Comparison of ENCODE assay signal across 9 cellular contexts in the genomic region with DNA sequence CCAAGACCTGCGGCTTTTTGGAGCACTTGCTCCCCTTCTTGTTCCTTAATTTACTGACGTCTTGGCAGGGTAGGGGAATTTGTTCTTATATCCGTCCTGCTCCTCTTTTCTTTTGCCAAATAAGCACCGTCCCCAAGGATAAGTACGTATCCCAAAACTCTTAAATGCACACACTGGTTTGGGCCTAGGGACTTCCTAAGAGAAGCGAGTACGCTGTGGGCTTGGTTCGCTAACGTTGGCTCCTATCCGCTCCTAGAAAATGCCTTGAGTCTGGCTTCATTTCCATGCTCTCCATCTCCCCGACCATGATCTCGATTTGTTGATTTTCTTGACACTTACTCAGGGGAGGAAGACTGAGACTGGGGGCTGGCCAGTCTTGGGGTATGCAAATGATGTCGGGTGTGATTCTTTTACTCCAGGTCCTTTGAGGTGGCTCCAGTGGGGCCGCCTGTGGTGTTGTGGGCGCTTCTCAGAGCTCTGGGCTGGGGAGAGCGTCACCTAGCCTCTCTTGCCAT. TPM values are rescaled to one million over a fixed set of nuclear protein-coding genes. Genes with fewer than 3 reads are reported as not detected.
DNase-seq lines count a peak whose midpoint lies in the region; ATAC-seq and TF ChIP-seq lines count a peak whose summit lies in the region.
"Had no signal": no experiment of that assay in that cellular context is flagged by ENCODE, and none has a peak within 500 bp of the region (broad histone marks: within the 10 kb centered on the region; RNA-seq: fewer than 3 reads in every experiment).

No MANE protein-coding gene starts in this region.

- 18 to 28% methylated on average over 16 of the region's 16 CpGs for WGBS in heart right ventricle, 2 donors

- peaks cover 18% of the 10 kb centered on the region for H3K4me1 Mint-ChIP-seq in dendritic cell treated with granulocyte-macrophage colony-stimulating factor and Interleukin-4, amounts not matched to agents 40 ng/mL and 50 ng/mL, for 4 days (ENCODE audit: low read depth)
- H3K4me1 Mint-ChIP-seq in nephron = peaks cover 17% of the 10 kb centered on the region

- H3K27me3 Mint-ChIP-seq in dendritic cell treated with granulocyte-macrophage colony-stimulating factor and Interleukin-4, amounts not matched to agents 40 ng/mL and 50 ng/mL, for 4 days = peaks cover 62% of the 10 kb centered on the region
- H3K27me3 Mint-ChIP-seq in nephron (ENCODE audit: low read depth) = peaks cover 94% of the 10 kb centered on the region

- no peak for TF ChIP-seq CTCF in heart right ventricle (IDR thresholded peaks at IDR 0.05)
- TF ChIP-seq CTCF in right atrium auricular region (IDR thresholded peaks at IDR 0.05) = no peak
- TF ChIP-seq CTCF in nephron (IDR thresholded peaks at IDR 0.05; ENCODE audit: unreplicated experiment in 3 of 3) = no peak
- no peak for TF ChIP-seq CTCF in uterus (IDR thresholded peaks at IDR 0.05)

- intact Hi-C loops in heart right ventricle (cut with DNase I) (loop anchor here in 4 of 10 donors (5.0 to 10.0 kb wide), 6 partner anchors 86 to 504 kb away; no protein-coding TSS in a partner anchor), uterus (cut with DNase I; ENCODE audit: low total_unique reads) (no loop called here)
- intact Hi-C loops in dendritic cell treated with granulocyte-macrophage colony-stimulating factor and Interleukin-4, amounts not matched to agents 40 ng/mL and 50 ng/mL, for 4 days (cut with micrococcal nuclease) = no loop called here

- no peak for TF ChIP-seq POLR2A in uterus (IDR thresholded peaks at IDR 0.05)

- no peaks in the 10 kb centered on the region for H3K9me3 Mint-ChIP-seq in dendritic cell treated with granulocyte-macrophage colony-stimulating factor and Interleukin-4, amounts not matched to agents 40 ng/mL and 50 ng/mL, for 4 days
- H3K9me3 Mint-ChIP-seq in nephron = no peaks in the 10 kb centered on the region

- peak overlapping the region; percentile 72 for H3K4me3 Mint-ChIP-seq in dendritic cell treated with granulocyte-macrophage colony-stimulating factor and Interleukin-4, amounts not matched to agents 40 ng/mL and 50 ng/mL, for 4 days
- H3K4me3 Mint-ChIP-seq in nephron = peak overlapping the region; percentile 83 to 86 (median 85)

- ATAC-seq in heart right ventricle (no peak), HG02642 (IDR thresholded peaks at IDR 0.05; ENCODE audit: poor library complexity, unreplicated experiment) (no peak), GM21526 (IDR thresholded peaks at IDR 0.05; ENCODE audit: low FRiP score, unreplicated experiment) (no peak), HG02938 (IDR thresholded peaks at IDR 0.05; ENCODE audit: unreplicated experiment) (no peak)

- H3K27me3 ChIP-seq in heart right ventricle (peaks cover 0 to 64% (median 32%) of the 10 kb centered on the region in 7 donors), right atrium auricular region (peaks cover 0 to 9% of the 10 kb centered on the region in 2 donors), uterus (no peaks in the 10 kb centered on the region)

- no peaks in the 10 kb centered on the region for H3K36me3 Mint-ChIP-seq in dendritic cell treated with granulocyte-macrophage colony-stimulating factor and Interleukin-4, amounts not matched to agents 40 ng/mL and 50 ng/mL, for 4 days (ENCODE audit: low read depth)
- no peaks in the 10 kb centered on the region for H3K36me3 Mint-ChIP-seq in nephron (ENCODE audit: low read depth)

- H3K4me3 ChIP-seq in heart right ventricle = peak overlapping the region in 9 of 10 donors; percentile 35 to 73 (median 56)
- peak overlapping the region in 1 of 2 donors; percentile 60 for H3K4me3 ChIP-seq in right atrium auricular region
- H3K4me3 ChIP-seq in uterus = peak overlapping the region; percentile 17 to 45

- no peak overlapping the region for H3K27ac Mint-ChIP-seq in dendritic cell treated with granulocyte-macrophage colony-stimulating factor and Interleukin-4, amounts not matched to agents 40 ng/mL and 50 ng/mL, for 4 days
- no peak overlapping the region for H3K27ac Mint-ChIP-seq in nephron

- H3K36me3 ChIP-seq in heart right ventricle (no peaks in the 10 kb centered on the region), right atrium auricular region (no peaks in the 10 kb centered on the region), uterus (no peaks in the 10 kb centered on the region)

- H3K27ac ChIP-seq in heart right ventricle = no peak overlapping the region
- H3K27ac ChIP-seq in right atrium auricular region = no peak overlapping the region
- no peak overlapping the region for H3K27ac ChIP-seq in uterus

- no peak for DNase-seq in heart right ventricle
- no peak for DNase-seq in right atrium auricular region (ENCODE audit: low spot score)
- DNase-seq in uterus = no peak
- DNase-seq: effector memory CD4-positive, alpha-beta T cell had no signal

- H3K9me3 ChIP-seq in heart right ventricle (no peaks in the 10 kb centered on the region), right atrium auricular region (no peaks in the 10 kb centered on the region), uterus (no peaks in the 10 kb centered on the region)

- peaks cover 6 to 23% (median 15%) of the 10 kb centered on the region in 9 donors for H3K4me1 ChIP-seq in heart right ventricle
- peaks cover 0 to 17% of the 10 kb centered on the region in 2 donors for H3K4me1 ChIP-seq in right atrium auricular region
- peaks cover 0 to 12% of the 10 kb centered on the region in 2 donors for H3K4me1 ChIP-seq in uterus

RNA-seq across cellular contexts. Expression of a gene that starts 1.3 kb away (rescaled TPM):
- total RNA-seq in heart right ventricle (1 to 10 TPM in 8 of 10 donors, under 1 TPM in 2; 0.45 to 2.7 (median 1.3) TPM), right atrium auricular region (1 to 10 TPM; 4.2 to 7.1 TPM), uterus (10 to 100 TPM in 2 of 4 donors, 1 to 10 TPM in 2; 3.5 to 31.1 (median 12.1) TPM)
- under 1 TPM; 0.51 to 0.52 TPM for polyA plus RNA-seq in heart right ventricle
